In the genomic region with DNA sequence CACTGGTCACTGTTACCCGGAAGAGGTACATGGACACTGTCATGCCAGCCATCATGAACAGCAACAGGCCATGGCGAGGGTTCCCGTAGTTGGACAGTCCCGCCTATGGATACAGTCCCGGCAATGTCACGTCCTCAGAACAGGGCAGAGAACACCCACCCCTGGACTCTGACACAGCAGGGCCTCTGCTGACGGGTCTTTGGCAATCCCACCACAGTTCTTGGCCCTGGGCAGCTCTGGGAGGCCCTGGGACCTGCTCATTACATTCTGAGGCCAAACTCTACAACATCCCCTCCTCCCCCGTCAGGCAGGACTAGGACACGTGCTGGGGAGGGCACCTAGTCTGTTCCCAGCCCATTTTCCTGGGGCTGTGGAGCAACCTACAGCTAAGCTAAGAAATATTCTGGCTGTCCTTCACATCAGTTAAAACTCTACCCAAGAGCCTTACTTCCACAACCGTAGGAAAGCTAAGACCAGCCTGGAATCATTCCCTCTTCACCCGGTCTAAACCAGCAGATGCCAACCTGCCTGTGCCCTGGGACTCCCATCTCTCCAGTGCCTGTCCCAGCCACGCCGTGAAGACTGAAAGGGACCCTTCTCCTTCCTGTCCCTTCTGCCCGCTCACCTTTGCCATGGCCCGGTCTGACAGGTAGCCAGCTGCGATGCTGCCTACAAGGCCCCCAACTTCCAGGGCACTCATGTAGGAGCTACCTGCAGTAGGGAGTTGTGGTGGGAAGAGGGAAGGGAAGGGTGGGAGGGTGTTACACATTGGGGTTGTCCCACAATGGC, we compare ENCODE assay signal across 17 cellular contexts. TPM values are rescaled to one million over a fixed set of nuclear protein-coding genes. Genes with fewer than 3 reads are reported as not detected.
DNase-seq lines count a peak whose midpoint lies in the region; ATAC-seq and TF ChIP-seq lines count a peak whose summit lies in the region.
"Had no signal": no experiment of that assay in that cellular context is flagged by ENCODE, and none has a peak within 500 bp of the region (broad histone marks: within the 10 kb centered on the region; RNA-seq: fewer than 3 reads in every experiment).

No MANE protein-coding gene starts in this region.

- POLR2A ChIA-PET in CD4-positive, alpha-beta memory T cell (lab: Charles Lee; ENCODE audit: partially characterized antibody) = interaction anchor here (6.2 kb wide), 1 partner anchor 8 kb away, joined by 135 read pairs; a partner anchor contains a TSS
- POLR2A ChIA-PET in naive thymus-derived CD4-positive, alpha-beta T cell (lab: Charles Lee) = interaction anchor here (0.6 to 1.4 kb wide), 2 partner anchors 10 to 89 kb away, joined by 3 to 5 read pairs; no protein-coding TSS in a partner anchor

- no peaks in the 10 kb centered on the region for H3K9me3 Mint-ChIP-seq in CD4-positive, alpha-beta memory T cell
- H3K9me3 Mint-ChIP-seq in naive thymus-derived CD4-positive, alpha-beta T cell = no peaks in the 10 kb centered on the region
- H3K9me3 Mint-ChIP-seq: CD4-positive, alpha-beta T cell; effector memory CD8-positive, alpha-beta T cell; mesothelial cell of epicardium had no signal

- H3K27ac ChIP-seq in CD4-positive, alpha-beta memory T cell (ENCODE audit: low read depth, low read length) = no peak overlapping the region
- peak overlapping the region; percentile 92 to 97 for H3K27ac ChIP-seq in liver (ENCODE audit: low read depth in 1 of 2, low read length in 2 of 2)
- H3K27ac ChIP-seq in skeletal muscle tissue (ENCODE audit: low read depth, low read length) = peak overlapping the region; percentile 78
- H3K27ac ChIP-seq in naive thymus-derived CD4-positive, alpha-beta T cell (ENCODE audit: low read depth, low read length) = no peak overlapping the region
- H3K27ac ChIP-seq: suprapubic skin had no signal

- DNase-seq in CD4-positive, alpha-beta memory T cell = no peak
- DNase-seq in T-helper 17 cell (no peak), DMS53 (lab: John Stamatoyannopoulos, UW) (no peak)
- DNase-seq in naive thymus-derived CD4-positive, alpha-beta T cell = no peak
- DNase-seq: activated CD8-positive, alpha-beta T cell treated with anti-CD3 and anti-CD28 coated beads, Interleukin-2, amount 10 ng/mL, durations not matched to agents 7 days and 5 days; activated naive CD4-positive, alpha-beta T cell treated with anti-CD3 and anti-CD28 coated beads, Interleukin-2, amount 50 U/mL, for 16 hours; activated T-cell treated with anti-CD3 and anti-CD28 coated beads, Interleukin-2, amount 50 U/mL, for 48 hours; CD4-positive, alpha-beta T cell; effector memory CD8-positive, alpha-beta T cell; NCI-H2107; NCI-H524 had no signal

- intact Hi-C loops in CD4-positive, alpha-beta memory T cell (cut with micrococcal nuclease) = no loop called here
- intact Hi-C loops in naive thymus-derived CD4-positive, alpha-beta T cell (cut with micrococcal nuclease) = no loop called here

- H3K36me3 ChIP-seq in CD4-positive, alpha-beta memory T cell (ENCODE audit: insufficient read depth, low read length) = peaks cover 34% of the 10 kb centered on the region
- peaks cover 5 to 18% (median 15%) of the 10 kb centered on the region in 4 donors for H3K36me3 ChIP-seq in liver (ENCODE audit: control insufficient read depth in 4 of 4, insufficient read depth in 3 of 4, low read depth in 1 of 4, low read length in 3 of 4)
- H3K36me3 ChIP-seq in skeletal muscle tissue (ENCODE audit: control insufficient read depth in 3 of 3, insufficient read depth in 3 of 3, low read length in 3 of 3) = peaks cover 39 to 50% (median 39%) of the 10 kb centered on the region in 3 donors
- H3K36me3 ChIP-seq in naive thymus-derived CD4-positive, alpha-beta T cell (ENCODE audit: control insufficient read depth in 2 of 3, insufficient read depth in 3 of 3, low read length in 3 of 3) = peaks cover 14 to 60% (median 20%) of the 10 kb centered on the region in 3 experiments

- H3K27ac Mint-ChIP-seq in CD4-positive, alpha-beta memory T cell = peak overlapping the region in 4 of 7 donors; percentile 36 to 68 (median 56)
- peak overlapping the region; percentile 32 for H3K27ac Mint-ChIP-seq in T-helper 17 cell
- peak overlapping the region in 4 of 9 donors; percentile 8 to 71 (median 60) for H3K27ac Mint-ChIP-seq in naive thymus-derived CD4-positive, alpha-beta T cell

- no peak overlapping the region for H3K4me3 ChIP-seq in CD4-positive, alpha-beta memory T cell (ENCODE audit: low read length in 2 of 2)
- peak overlapping the region; percentile 67 to 86 (median 71) for H3K4me3 ChIP-seq in liver (ENCODE audit: low read depth in 1 of 3, low read length in 3 of 3)
- H3K4me3 ChIP-seq in skeletal muscle tissue (ENCODE audit: low read length in 3 of 3) = peak overlapping the region in 2 of 3 donors; percentile 5 to 35
- no peak overlapping the region for H3K4me3 ChIP-seq in naive thymus-derived CD4-positive, alpha-beta T cell (ENCODE audit: low read length)
- H3K4me3 ChIP-seq: esophagus muscularis mucosa, suprapubic skin had no signal

- peaks cover 26 to 64% (median 43%) of the 10 kb centered on the region in 4 donors for H3K4me1 Mint-ChIP-seq in CD4-positive, alpha-beta memory T cell
- peaks cover 49% of the 10 kb centered on the region for H3K4me1 Mint-ChIP-seq in T-helper 17 cell
- H3K4me1 Mint-ChIP-seq in naive thymus-derived CD4-positive, alpha-beta T cell = peaks cover 21 to 54% (median 49%) of the 10 kb centered on the region in 7 donors

- CTCF ChIA-PET in CD4-positive, alpha-beta memory T cell (lab: Charles Lee; ENCODE audit: partially characterized antibody) = no interaction called here
- CTCF ChIA-PET in naive thymus-derived CD4-positive, alpha-beta T cell (lab: Charles Lee) = interaction anchor here (0.6 kb wide), 1 partner anchor 70 kb away, joined by 4 read pairs; no protein-coding TSS in a partner anchor

- 50% methylated on average over 16 of the region's 16 CpGs for WGBS in liver

- H3K36me3 Mint-ChIP-seq in CD4-positive, alpha-beta memory T cell = peaks cover 31 to 40% of the 10 kb centered on the region in 2 donors
- H3K36me3 Mint-ChIP-seq in T-helper 17 cell (ENCODE audit: low read depth) = peaks cover 7% of the 10 kb centered on the region
- H3K36me3 Mint-ChIP-seq in naive thymus-derived CD4-positive, alpha-beta T cell = peaks cover 0 to 28% (median 15%) of the 10 kb centered on the region in 5 donors

- H3K27me3 ChIP-seq in CD4-positive, alpha-beta memory T cell (ENCODE audit: insufficient read depth, low read length) = no peaks in the 10 kb centered on the region
- H3K27me3 ChIP-seq in liver (ENCODE audit: control insufficient read depth in 4 of 4, insufficient read depth in 4 of 4, low read length in 3 of 4) (no peaks in the 10 kb centered on the region), skeletal muscle tissue (ENCODE audit: control insufficient read depth in 3 of 3, insufficient read depth in 3 of 3, low read length in 3 of 3) (no peaks in the 10 kb centered on the region)
- no peaks in the 10 kb centered on the region for H3K27me3 ChIP-seq in naive thymus-derived CD4-positive, alpha-beta T cell (ENCODE audit: control insufficient read depth in 2 of 2, insufficient read depth in 2 of 2, low read length in 2 of 2)
- H3K27me3 ChIP-seq: esophagus muscularis mucosa, suprapubic skin had no signal

- TF ChIP-seq CTCF in liver (IDR thresholded peaks at IDR 0.05; ENCODE audit: low read depth, low read length, missing input control) = no peak

- H3K9ac ChIP-seq in liver (ENCODE audit: low read depth in 1 of 2, low read length in 2 of 2) (peak overlapping the region; percentile 21 to 73), skeletal muscle tissue (ENCODE audit: low read depth in 1 of 3, low read length in 3 of 3) (peak overlapping the region; percentile 10 to 63 (median 55))

- no peaks in the 10 kb centered on the region for H3K9me3 ChIP-seq in CD4-positive, alpha-beta memory T cell (ENCODE audit: control insufficient read depth in 1 of 2, low read length in 2 of 2)
- H3K9me3 ChIP-seq in T-helper 17 cell (ENCODE audit: control insufficient read depth, low read length, poor library complexity, severe bottlenecking) = no peaks in the 10 kb centered on the region
- H3K9me3 ChIP-seq in liver (ENCODE audit: control insufficient read depth in 4 of 4, low read length in 3 of 4) = no peaks in the 10 kb centered on the region
- H3K9me3 ChIP-seq in skeletal muscle tissue (ENCODE audit: control insufficient read depth in 3 of 3, low read length in 3 of 3) = no peaks in the 10 kb centered on the region
- H3K9me3 ChIP-seq in naive thymus-derived CD4-positive, alpha-beta T cell (ENCODE audit: control insufficient read depth in 2 of 3, low read length in 3 of 3) = no peaks in the 10 kb centered on the region
- H3K9me3 ChIP-seq: esophagus muscularis mucosa, suprapubic skin had no signal

- no peak overlapping the region for H3K4me3 Mint-ChIP-seq in CD4-positive, alpha-beta memory T cell
- no peak overlapping the region for H3K4me3 Mint-ChIP-seq in T-helper 17 cell
- no peak overlapping the region for H3K4me3 Mint-ChIP-seq in naive thymus-derived CD4-positive, alpha-beta T cell
- H3K4me3 Mint-ChIP-seq: activated CD8-positive, alpha-beta T cell treated with anti-CD3 and anti-CD28 coated beads, Interleukin-2, amount 10 ng/mL, durations not matched to agents 7 days and 5 days; effector memory CD8-positive, alpha-beta T cell; mesothelial cell of epicardium had no signal

- peaks cover 46% of the 10 kb centered on the region for H3K4me1 ChIP-seq in CD4-positive, alpha-beta memory T cell (ENCODE audit: insufficient read depth, low read length)
- H3K4me1 ChIP-seq in liver (ENCODE audit: control insufficient read depth in 4 of 4, insufficient read depth in 4 of 4, low read length in 3 of 4) (peaks cover 19 to 84% (median 63%) of the 10 kb centered on the region in 4 donors), skeletal muscle tissue (ENCODE audit: control insufficient read depth in 3 of 3, insufficient read depth in 3 of 3, low read length in 3 of 3) (peaks cover 72 to 79% (median 74%) of the 10 kb centered on the region in 3 donors)
- H3K4me1 ChIP-seq in naive thymus-derived CD4-positive, alpha-beta T cell (ENCODE audit: control insufficient read depth in 2 of 2, insufficient read depth in 2 of 2, low read length in 2 of 2) = peaks cover 6 to 15% of the 10 kb centered on the region in 2 donors

- no peak for TF ChIP-seq RAD21 in liver (IDR thresholded peaks at IDR 0.05)

- no peaks in the 10 kb centered on the region for H3K27me3 Mint-ChIP-seq in CD4-positive, alpha-beta memory T cell
- H3K27me3 Mint-ChIP-seq in T-helper 17 cell = no peaks in the 10 kb centered on the region
- H3K27me3 Mint-ChIP-seq in naive thymus-derived CD4-positive, alpha-beta T cell = no peaks in the 10 kb centered on the region
- H3K27me3 Mint-ChIP-seq: CD4-positive, alpha-beta T cell; effector memory CD8-positive, alpha-beta T cell had no signal

- ATAC-seq in T-helper 17 cell (no peak), GM21723 (IDR thresholded peaks at IDR 0.05; ENCODE audit: unreplicated experiment) (no peak)
- ATAC-seq in naive thymus-derived CD4-positive, alpha-beta T cell = no peak
- ATAC-seq: activated CD8-positive, alpha-beta T cell treated with anti-CD3 and anti-CD28 coated beads, Interleukin-2, amount 10 ng/mL, durations not matched to agents 7 days and 5 days; effector memory CD8-positive, alpha-beta T cell had no signal

RNA-seq across cellular contexts. Expression of a gene that starts 4.5 kb away (rescaled TPM):
- total RNA-seq in CD4-positive, alpha-beta memory T cell = 10 to 100 TPM; 14.6 to 14.8 TPM
- polyA plus RNA-seq in CD4-positive, alpha-beta memory T cell = 10 to 100 TPM; 10.6 to 13.0 TPM
- 10 to 100 TPM in 1 of 2 donors, 1 to 10 TPM in 1; 9.0 to 11.0 TPM for total RNA-seq in T-helper 17 cell
- 100 to 1,000 TPM in 1 of 2 donors, 10 to 100 TPM in 1; 62.7 to 184 TPM for total RNA-seq in liver
- polyA plus RNA-seq in liver = 10 to 100 TPM; 93.8 to 98.7 TPM
- 6.8 TPM for total RNA-seq in skeletal muscle tissue
- total RNA-seq in naive thymus-derived CD4-positive, alpha-beta T cell = 10 to 100 TPM in 3 of 5 experiments, 1 to 10 TPM in 2; 7.1 to 20.8 (median 14.6) TPM
- 10 to 100 TPM; 10.6 to 13.1 TPM for polyA plus RNA-seq in naive thymus-derived CD4-positive, alpha-beta T cell

RNA-seq across cellular contexts. Expression of a gene that starts 7.6 kb away (rescaled TPM):
- total RNA-seq in CD4-positive, alpha-beta memory T cell = 10 to 100 TPM; 89.2 to 97.3 TPM
- polyA plus RNA-seq in CD4-positive, alpha-beta memory T cell = 100 to 1,000 TPM in 1 of 2 donors, 10 to 100 TPM in 1; 92.1 to 116 TPM
- total RNA-seq in T-helper 17 cell (10 to 100 TPM; 62.4 to 69.5 TPM), liver (10 to 100 TPM; 32.8 to 35.7 TPM), skeletal muscle tissue (39.1 TPM)
- polyA plus RNA-seq in liver = 10 to 100 TPM; 21.1 to 32.1 TPM
- total RNA-seq in naive thymus-derived CD4-positive, alpha-beta T cell = 10 to 100 TPM; 70.7 to 80.3 (median 77.8) TPM
- 100 to 1,000 TPM in 1 of 2 donors, 10 to 100 TPM in 1; 82.1 to 123 TPM for polyA plus RNA-seq in naive thymus-derived CD4-positive, alpha-beta T cell

RNA-seq across cellular contexts. Expression of a gene that starts 8.0 kb away (rescaled TPM):
- 1,000 to 10,000 TPM; 2,545 to 2,705 TPM for total RNA-seq in CD4-positive, alpha-beta memory T cell
- 1,000 to 10,000 TPM; 4,676 to 5,786 TPM for polyA plus RNA-seq in CD4-positive, alpha-beta memory T cell
- total RNA-seq in T-helper 17 cell = 1,000 to 10,000 TPM; 2,323 to 2,414 TPM
- 100 to 1,000 TPM; 228 to 294 TPM for total RNA-seq in liver
- 100 to 1,000 TPM; 477 to 499 TPM for polyA plus RNA-seq in liver
- 1,590 TPM for total RNA-seq in skeletal muscle tissue
- total RNA-seq in naive thymus-derived CD4-positive, alpha-beta T cell = 1,000 to 10,000 TPM; 1,535 to 3,042 (median 2,772) TPM
- 1,000 to 10,000 TPM; 4,222 to 6,094 TPM for polyA plus RNA-seq in naive thymus-derived CD4-positive, alpha-beta T cell

RNA-seq across cellular contexts. Expression of a gene that starts 28.2 kb away (rescaled TPM):
- 100 to 1,000 TPM; 109 to 114 TPM for total RNA-seq in CD4-positive, alpha-beta memory T cell
- 10 to 100 TPM; 13.3 to 16.9 TPM for polyA plus RNA-seq in CD4-positive, alpha-beta memory T cell
- total RNA-seq in T-helper 17 cell (100 to 1,000 TPM; 116 TPM), liver (10 to 100 TPM; 12.0 to 33.6 TPM), skeletal muscle tissue (8.4 TPM)
- polyA plus RNA-seq in liver = 10 to 100 TPM in 1 of 2 donors, 1 to 10 TPM in 1; 6.0 to 14.5 TPM
- 100 to 1,000 TPM in 4 of 5 experiments, 10 to 100 TPM in 1; 53.5 to 136 (median 109) TPM for total RNA-seq in naive thymus-derived CD4-positive, alpha-beta T cell
- polyA plus RNA-seq in naive thymus-derived CD4-positive, alpha-beta T cell = 10 to 100 TPM in 1 of 2 donors, 1 to 10 TPM in 1; 8.4 to 13.5 TPM

RNA-seq across cellular contexts. Expression of a gene that starts 30.8 kb away (rescaled TPM):
- 100 to 1,000 TPM; 136 to 146 TPM for total RNA-seq in CD4-positive, alpha-beta memory T cell
- polyA plus RNA-seq in CD4-positive, alpha-beta memory T cell = 10 to 100 TPM; 24.1 to 27.9 TPM
- total RNA-seq in T-helper 17 cell = 100 to 1,000 TPM; 132 to 162 TPM
- total RNA-seq in liver = 100 to 1,000 TPM in 1 of 2 donors, 10 to 100 TPM in 1; 46.3 to 270 TPM
- polyA plus RNA-seq in liver = 100 to 1,000 TPM in 1 of 2 donors, 10 to 100 TPM in 1; 41.6 to 191 TPM
- total RNA-seq in skeletal muscle tissue = 23.0 TPM
- total RNA-seq in naive thymus-derived CD4-positive, alpha-beta T cell = 100 to 1,000 TPM in 3 of 5 experiments, 10 to 100 TPM in 2; 77.8 to 198 (median 110) TPM
- 10 to 100 TPM; 11.3 to 18.3 TPM for polyA plus RNA-seq in naive thymus-derived CD4-positive, alpha-beta T cell

Comparison
In these comparisons a context has a peak if more than half of its experiments do, and no peak if none do; other contexts are left out.
1. H3K27ac ChIP-seq: peak in liver (2 of 2) and skeletal muscle tissue (single experiment); none in CD4-positive, alpha-beta memory T cell (single experiment) and naive thymus-derived CD4-positive, alpha-beta T cell (single experiment).
2. H3K4me3 ChIP-seq: peak in liver (3 of 3) and skeletal muscle tissue (2 of 3); none in CD4-positive, alpha-beta memory T cell (0 of 2) and naive thymus-derived CD4-positive, alpha-beta T cell (single experiment).